ENCODE assay signal across 19 cellular contexts in genomic region chr19:51139299-51140018, GRCh38. TPM values are rescaled to one million over a fixed set of nuclear protein-coding genes. Genes with fewer than 3 reads are reported as not detected.
DNase-seq lines count a peak whose midpoint lies in the region; ATAC-seq and TF ChIP-seq lines count a peak whose summit lies in the region.
"Had no signal": no experiment of that assay in that cellular context is flagged by ENCODE, and none has a peak within 500 bp of the region (broad histone marks: within the 10 kb centered on the region; RNA-seq: fewer than 3 reads in every experiment).

No MANE protein-coding gene starts in this region.

- peak overlapping the region in 2 of 12 donors; percentile 69 to 95 for H3K27ac ChIP-seq in heart left ventricle
- H3K27ac ChIP-seq in lower lobe of right lung, result peak overlapping the region; percentile 78
- H3K27ac ChIP-seq in transverse colon, result peak overlapping the region; percentile 25 to 63 (median 46)
- H3K27ac ChIP-seq: A549 had no signal

- H3K9me3 ChIP-seq in heart left ventricle (no peaks in the 10 kb centered on the region), lower lobe of right lung (no peaks in the 10 kb centered on the region), transverse colon (no peaks in the 10 kb centered on the region)

- WGBS in heart left ventricle, 4 donors, result 56 to 64% (median 59%) methylated on average over 4 of the region's 4 CpGs
- 55 to 63% methylated on average over 4 of the region's 4 CpGs for WGBS in transverse colon (ENCODE audit: low coverage in 1 of 2), 2 donors

- ATAC-seq in heart left ventricle (peak in 3 of 4 donors; percentile 23 to 52 (median 46)), Right ventricle myocardium inferior (no peak), lower lobe of right lung (peak; percentile 55 to 71), GM21447 (IDR thresholded peaks at IDR 0.05; ENCODE audit: unreplicated experiment) (no peak)
- ATAC-seq: A549; activated CD4-positive, alpha-beta T cell treated with anti-CD3 and anti-CD28 coated beads for 36 hours; activated T-cell treated with anti-CD3 and anti-CD28 coated beads, Interleukin-2, amount 50 U/mL, for 72 hours; stimulated activated naive CD8-positive, alpha-beta T cell treated with anti-CD3 and anti-CD28 coated beads, Interleukin-15, Interleukin-2, amounts not matched to agents 100 U/mL and 50 U/mL, for 24 hours had no signal

- H3K4me3 ChIP-seq in heart left ventricle, result peak overlapping the region in 1 of 12 donors; percentile 3
- no peak overlapping the region for H3K4me3 ChIP-seq in lower lobe of right lung
- H3K4me3 ChIP-seq in transverse colon, result no peak overlapping the region
- H3K4me3 ChIP-seq: A549, dorsolateral prefrontal cortex had no signal

- peaks cover 0 to 43% (median 0%) of the 10 kb centered on the region in 9 donors for H3K27me3 ChIP-seq in heart left ventricle
- H3K27me3 ChIP-seq in lower lobe of right lung (ENCODE audit: low read depth), result no peaks in the 10 kb centered on the region
- H3K27me3 ChIP-seq in transverse colon, result peaks cover 16% of the 10 kb centered on the region

- DNase-seq in heart left ventricle (no peak), Right ventricle myocardium inferior (ENCODE audit: missing footprints) (no peak), UCSD-AML1 (lab: John Stamatoyannopoulos, UW; ENCODE audit: unreplicated experiment) (peak; percentile 35), lower lobe of right lung (no peak), transverse colon (no peak), AG08396 (ENCODE audit: low spot score) (no peak)
- DNase-seq in activated CD4-positive, alpha-beta T cell treated with anti-CD3 and anti-CD28 coated beads for 1 hour, result no peak
- DNase-seq: activated CD4-positive, alpha-beta T cell treated with anti-CD3 and anti-CD28 coated beads for 36 hours; activated T-cell treated with anti-CD3 and anti-CD28 coated beads, Interleukin-2, amount 50 U/mL, for 72 hours; GOT3; NCI-H1436 treated with DMSO at 0.1 percent for 48 hours; NCI-H345; small intestine; stimulated activated naive CD8-positive, alpha-beta T cell treated with anti-CD3 and anti-CD28 coated beads, Interleukin-15, Interleukin-2, amounts not matched to agents 100 U/mL and 50 U/mL, for 24 hours had no signal

- TF ChIP-seq CTCF in heart left ventricle (IDR thresholded peaks at IDR 0.05), result no peak
- TF ChIP-seq CTCF in lower lobe of right lung (IDR thresholded peaks at IDR 0.05), result no peak
- TF ChIP-seq CTCF in transverse colon (IDR thresholded peaks at IDR 0.05), result no peak

- in situ Hi-C loops in transverse colon (cut with MboI; ENCODE audit: low pct_ligation_motif_present in 1 of 4, low pct_unique_long_range_greater_than_20kb in 1 of 4, low sequenced_read_pairs in 3 of 4), result no loop called here

- H3K36me3 ChIP-seq in heart left ventricle (no peaks in the 10 kb centered on the region), lower lobe of right lung (no peaks in the 10 kb centered on the region), transverse colon (no peaks in the 10 kb centered on the region)

- TF ChIP-seq EP300 in transverse colon (IDR thresholded peaks at IDR 0.05; ENCODE audit: low read depth), result no peak

- TF ChIP-seq POLR2A in heart left ventricle (IDR thresholded peaks at IDR 0.05) (no peak), transverse colon (IDR thresholded peaks at IDR 0.05) (no peak)

- intact Hi-C loops in heart left ventricle (cut with DNase I), result no loop called here
- intact Hi-C loops in Right ventricle myocardium inferior (cut with DNase I), result no loop called here
- intact Hi-C loops in lower lobe of right lung (cut with DNase I), result no loop called here
- intact Hi-C loops in transverse colon (cut with DNase I; ENCODE audit: low total_unique reads), result no loop called here

- H3K4me1 ChIP-seq in heart left ventricle (peaks cover 0 to 87% (median 0%) of the 10 kb centered on the region in 12 donors), lower lobe of right lung (peaks cover 30% of the 10 kb centered on the region), transverse colon (no peaks in the 10 kb centered on the region)
- H3K4me1 ChIP-seq: A549 had no signal

RNA-seq across cellular contexts. Expression of gene SIGLEC7, which starts 2.6 kb away (rescaled TPM):
- total RNA-seq in heart left ventricle (1 to 10 TPM in 3 of 9 donors, under 1 TPM in 4, not detected in 2; 0.51 to 6.1 (median 0.63) TPM), Right ventricle myocardium inferior (0.87 TPM), lower lobe of right lung (10.0 TPM), transverse colon (1 to 10 TPM in 1 of 4 donors, under 1 TPM in 1, not detected in 2; 0.82 to 2.1 TPM)
- polyA plus RNA-seq in heart left ventricle, result 1 to 10 TPM; 1.0 to 1.2 TPM
- total RNA-seq: activated CD4-positive, alpha-beta T cell treated with anti-CD3 and anti-CD28 coated beads for 36 hours; activated T-cell treated with anti-CD3 and anti-CD28 coated beads, Interleukin-2, amount 50 U/mL, for 72 hours; fibroblast of lung; lung microvascular endothelial cell had no signal
- polyA plus RNA-seq: A549, fibroblast of lung had no signal

RNA-seq across cellular contexts. Expression of gene SIGLEC9, which starts 14.8 kb away (rescaled TPM):
- total RNA-seq in heart left ventricle (10 to 100 TPM in 1 of 9 donors, 1 to 10 TPM in 6, under 1 TPM in 2; 0.35 to 18.5 (median 1.7) TPM), Right ventricle myocardium inferior (2.9 TPM), lower lobe of right lung (24.8 TPM), transverse colon (1 to 10 TPM in 2 of 4 donors, not detected in 2; 2.0 to 2.2 TPM)
- polyA plus RNA-seq in heart left ventricle, result 1 to 10 TPM in 1 of 2 donors, under 1 TPM in 1; 0.27 to 2.0 TPM
- total RNA-seq: fibroblast of lung had no signal
- polyA plus RNA-seq: A549, fibroblast of lung had no signal

RNA-seq across cellular contexts. Expression of gene CTU1, which starts 31.2 kb away (rescaled TPM):
- total RNA-seq in heart left ventricle, result 10 to 100 TPM in 1 of 9 donors, 1 to 10 TPM in 8; 2.5 to 11.2 (median 4.2) TPM
- 1 to 10 TPM; 1.4 to 2.4 TPM for polyA plus RNA-seq in heart left ventricle
- 5.2 TPM for total RNA-seq in Right ventricle myocardium inferior
- total RNA-seq in lower lobe of right lung, result 8.3 TPM
- total RNA-seq in transverse colon, result 10 to 100 TPM in 1 of 4 donors, 1 to 10 TPM in 3; 3.4 to 35.4 (median 7.3) TPM

RNA-seq across cellular contexts. Expression of gene KLK14, which starts 56.8 kb away (rescaled TPM):
- under 1 TPM in 6 of 9 donors, not detected in 3; 0.23 to 0.64 (median 0.34) TPM for total RNA-seq in heart left ventricle
- under 1 TPM in 1 of 2 donors, not detected in 1; 0.17 TPM for polyA plus RNA-seq in heart left ventricle
- total RNA-seq in Right ventricle myocardium inferior, result 2.8 TPM
- 0.89 TPM for total RNA-seq in lower lobe of right lung
- total RNA-seq in transverse colon, result under 1 TPM in 1 of 4 donors, not detected in 3; 0.82 TPM
- total RNA-seq: fibroblast of lung, lung microvascular endothelial cell had no signal
- polyA plus RNA-seq: fibroblast of lung had no signal

Comparison
In these comparisons a context has a peak if more than half of its experiments do, and no peak if none do; other contexts are left out.
1. ATAC-seq: peak in heart left ventricle (3 of 4) and lower lobe of right lung (2 of 2); none in Right ventricle myocardium inferior (single experiment) and GM21447 (single experiment).